2 cellular contexts compared by ENCODE assay signal in genomic region chr9:38699337-38699736, GRCh38.
TF ChIP-seq lines count a peak whose summit lies in the region.

No MANE protein-coding gene starts in this region.

TF ChIP-seq in GM23338, 12 proteins besides CTCF, POLR2A, EP300 and RAD21:
- TF ChIP-seq, protein P1, sequence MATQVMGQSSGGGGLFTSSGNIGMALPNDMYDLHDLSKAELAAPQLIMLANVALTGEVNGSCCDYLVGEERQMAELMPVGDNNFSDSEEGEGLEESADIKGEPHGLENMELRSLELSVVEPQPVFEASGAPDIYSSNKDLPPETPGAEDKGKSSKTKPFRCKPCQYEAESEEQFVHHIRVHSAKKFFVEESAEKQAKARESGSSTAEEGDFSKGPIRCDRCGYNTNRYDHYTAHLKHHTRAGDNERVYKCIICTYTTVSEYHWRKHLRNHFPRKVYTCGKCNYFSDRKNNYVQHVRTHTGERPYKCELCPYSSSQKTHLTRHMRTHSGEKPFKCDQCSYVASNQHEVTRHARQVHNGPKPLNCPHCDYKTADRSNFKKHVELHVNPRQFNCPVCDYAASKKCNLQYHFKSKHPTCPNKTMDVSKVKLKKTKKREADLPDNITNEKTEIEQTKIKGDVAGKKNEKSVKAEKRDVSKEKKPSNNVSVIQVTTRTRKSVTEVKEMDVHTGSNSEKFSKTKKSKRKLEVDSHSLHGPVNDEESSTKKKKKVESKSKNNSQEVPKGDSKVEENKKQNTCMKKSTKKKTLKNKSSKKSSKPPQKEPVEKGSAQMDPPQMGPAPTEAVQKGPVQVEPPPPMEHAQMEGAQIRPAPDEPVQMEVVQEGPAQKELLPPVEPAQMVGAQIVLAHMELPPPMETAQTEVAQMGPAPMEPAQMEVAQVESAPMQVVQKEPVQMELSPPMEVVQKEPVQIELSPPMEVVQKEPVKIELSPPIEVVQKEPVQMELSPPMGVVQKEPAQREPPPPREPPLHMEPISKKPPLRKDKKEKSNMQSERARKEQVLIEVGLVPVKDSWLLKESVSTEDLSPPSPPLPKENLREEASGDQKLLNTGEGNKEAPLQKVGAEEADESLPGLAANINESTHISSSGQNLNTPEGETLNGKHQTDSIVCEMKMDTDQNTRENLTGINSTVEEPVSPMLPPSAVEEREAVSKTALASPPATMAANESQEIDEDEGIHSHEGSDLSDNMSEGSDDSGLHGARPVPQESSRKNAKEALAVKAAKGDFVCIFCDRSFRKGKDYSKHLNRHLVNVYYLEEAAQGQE (IDR thresholded peaks at IDR 0.05; ENCODE audit: unreplicated experiment): no peak
- no peak for TF ChIP-seq CREB1 (CRISPR knock-in tag; IDR thresholded peaks at IDR 0.05; ENCODE audit: low read depth)
- no peak for TF ChIP-seq JUNB (IDR thresholded peaks at IDR 0.05; ENCODE audit: unreplicated experiment)
- TF ChIP-seq STAT1 (IDR thresholded peaks at IDR 0.05; ENCODE audit: unreplicated experiment): no peak
- no peak for TF ChIP-seq POLR2AphosphoS5 (IDR thresholded peaks at IDR 0.05; ENCODE audit: low read depth)
- TF ChIP-seq NANOG (IDR thresholded peaks at IDR 0.05; ENCODE audit: borderline replicate concordance): no peak
- TF ChIP-seq EZH2 (IDR thresholded peaks at IDR 0.05; ENCODE audit: low read depth, unreplicated experiment): no peak
- TF ChIP-seq, protein P2, sequence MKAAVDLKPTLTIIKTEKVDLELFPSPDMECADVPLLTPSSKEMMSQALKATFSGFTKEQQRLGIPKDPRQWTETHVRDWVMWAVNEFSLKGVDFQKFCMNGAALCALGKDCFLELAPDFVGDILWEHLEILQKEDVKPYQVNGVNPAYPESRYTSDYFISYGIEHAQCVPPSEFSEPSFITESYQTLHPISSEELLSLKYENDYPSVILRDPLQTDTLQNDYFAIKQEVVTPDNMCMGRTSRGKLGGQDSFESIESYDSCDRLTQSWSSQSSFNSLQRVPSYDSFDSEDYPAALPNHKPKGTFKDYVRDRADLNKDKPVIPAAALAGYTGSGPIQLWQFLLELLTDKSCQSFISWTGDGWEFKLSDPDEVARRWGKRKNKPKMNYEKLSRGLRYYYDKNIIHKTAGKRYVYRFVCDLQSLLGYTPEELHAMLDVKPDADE (IDR thresholded peaks at IDR 0.05): no peak
- TF ChIP-seq ZNF114 (CRISPR knock-in tag; IDR thresholded peaks at IDR 0.05): no peak
- TF ChIP-seq EZH2phosphoT487 (IDR thresholded peaks at IDR 0.05; ENCODE audit: unreplicated experiment): no peak
- TF ChIP-seq, protein P3, sequence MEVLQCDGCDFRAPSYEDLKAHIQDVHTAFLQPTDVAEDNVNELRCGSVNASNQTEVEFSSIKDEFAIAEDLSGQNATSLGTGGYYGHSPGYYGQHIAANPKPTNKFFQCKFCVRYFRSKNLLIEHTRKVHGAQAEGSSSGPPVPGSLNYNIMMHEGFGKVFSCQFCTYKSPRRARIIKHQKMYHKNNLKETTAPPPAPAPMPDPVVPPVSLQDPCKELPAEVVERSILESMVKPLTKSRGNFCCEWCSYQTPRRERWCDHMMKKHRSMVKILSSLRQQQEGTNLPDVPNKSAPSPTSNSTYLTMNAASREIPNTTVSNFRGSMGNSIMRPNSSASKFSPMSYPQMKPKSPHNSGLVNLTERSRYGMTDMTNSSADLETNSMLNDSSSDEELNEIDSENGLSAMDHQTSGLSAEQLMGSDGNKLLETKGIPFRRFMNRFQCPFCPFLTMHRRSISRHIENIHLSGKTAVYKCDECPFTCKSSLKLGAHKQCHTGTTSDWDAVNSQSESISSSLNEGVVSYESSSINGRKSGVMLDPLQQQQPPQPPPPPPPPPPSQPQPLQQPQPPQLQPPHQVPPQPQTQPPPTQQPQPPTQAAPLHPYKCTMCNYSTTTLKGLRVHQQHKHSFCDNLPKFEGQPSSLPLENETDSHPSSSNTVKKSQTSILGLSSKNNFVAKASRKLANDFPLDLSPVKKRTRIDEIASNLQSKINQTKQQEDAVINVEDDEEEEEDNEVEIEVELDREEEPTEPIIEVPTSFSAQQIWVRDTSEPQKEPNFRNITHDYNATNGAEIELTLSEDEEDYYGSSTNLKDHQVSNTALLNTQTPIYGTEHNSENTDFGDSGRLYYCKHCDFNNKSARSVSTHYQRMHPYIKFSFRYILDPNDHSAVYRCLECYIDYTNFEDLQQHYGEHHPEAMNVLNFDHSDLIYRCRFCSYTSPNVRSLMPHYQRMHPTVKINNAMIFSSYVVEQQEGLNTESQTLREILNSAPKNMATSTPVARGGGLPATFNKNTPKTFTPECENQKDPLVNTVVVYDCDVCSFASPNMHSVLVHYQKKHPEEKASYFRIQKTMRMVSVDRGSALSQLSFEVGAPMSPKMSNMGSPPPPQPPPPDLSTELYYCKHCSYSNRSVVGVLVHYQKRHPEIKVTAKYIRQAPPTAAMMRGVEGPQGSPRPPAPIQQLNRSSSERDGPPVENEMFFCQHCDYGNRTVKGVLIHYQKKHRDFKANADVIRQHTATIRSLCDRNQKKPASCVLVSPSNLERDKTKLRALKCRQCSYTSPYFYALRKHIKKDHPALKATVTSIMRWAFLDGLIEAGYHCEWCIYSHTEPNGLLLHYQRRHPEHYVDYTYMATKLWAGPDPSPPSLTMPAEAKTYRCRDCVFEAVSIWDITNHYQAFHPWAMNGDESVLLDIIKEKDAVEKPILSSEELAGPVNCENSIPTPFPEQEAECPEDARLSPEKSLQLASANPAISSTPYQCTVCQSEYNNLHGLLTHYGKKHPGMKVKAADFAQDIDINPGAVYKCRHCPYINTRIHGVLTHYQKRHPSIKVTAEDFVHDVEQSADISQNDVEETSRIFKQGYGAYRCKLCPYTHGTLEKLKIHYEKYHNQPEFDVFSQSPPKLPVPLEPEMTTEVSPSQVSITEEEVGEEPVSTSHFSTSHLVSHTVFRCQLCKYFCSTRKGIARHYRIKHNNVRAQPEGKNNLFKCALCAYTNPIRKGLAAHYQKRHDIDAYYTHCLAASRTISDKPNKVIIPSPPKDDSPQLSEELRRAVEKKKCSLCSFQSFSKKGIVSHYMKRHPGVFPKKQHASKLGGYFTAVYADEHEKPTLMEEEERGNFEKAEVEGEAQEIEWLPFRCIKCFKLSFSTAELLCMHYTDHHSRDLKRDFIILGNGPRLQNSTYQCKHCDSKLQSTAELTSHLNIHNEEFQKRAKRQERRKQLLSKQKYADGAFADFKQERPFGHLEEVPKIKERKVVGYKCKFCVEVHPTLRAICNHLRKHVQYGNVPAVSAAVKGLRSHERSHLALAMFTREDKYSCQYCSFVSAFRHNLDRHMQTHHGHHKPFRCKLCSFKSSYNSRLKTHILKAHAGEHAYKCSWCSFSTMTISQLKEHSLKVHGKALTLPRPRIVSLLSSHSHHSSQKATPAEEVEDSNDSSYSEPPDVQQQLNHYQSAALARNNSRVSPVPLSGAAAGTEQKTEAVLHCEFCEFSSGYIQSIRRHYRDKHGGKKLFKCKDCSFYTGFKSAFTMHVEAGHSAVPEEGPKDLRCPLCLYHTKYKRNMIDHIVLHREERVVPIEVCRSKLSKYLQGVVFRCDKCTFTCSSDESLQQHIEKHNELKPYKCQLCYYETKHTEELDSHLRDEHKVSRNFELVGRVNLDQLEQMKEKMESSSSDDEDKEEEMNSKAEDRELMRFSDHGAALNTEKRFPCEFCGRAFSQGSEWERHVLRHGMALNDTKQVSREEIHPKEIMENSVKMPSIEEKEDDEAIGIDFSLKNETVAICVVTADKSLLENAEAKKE (CRISPR knock-in tag; IDR thresholded peaks at IDR 0.05): no peak
- no peak for TF ChIP-seq ZNF331 (CRISPR knock-in tag; IDR thresholded peaks at IDR 0.05; ENCODE audit: low read depth)

TF ChIP-seq in GM12878, 131 proteins besides CTCF, POLR2A, EP300 and RAD21:
- no peak for TF ChIP-seq SRF (IDR thresholded peaks at IDR 0.05; ENCODE audit: low read depth in 2 of 2, low read length in 2 of 2)
- TF ChIP-seq IKZF1 (conservative IDR thresholded peaks at IDR 0.05): 0 out of 2 replicates have a peak, but pooled peaks have one; percentile 28
